1 cellular context compared by ENCODE assay signal in genomic region chr15:64610257-64610919, GRCh38.
TF ChIP-seq lines count a peak whose summit lies in the region.

No MANE protein-coding gene starts in this region.

TF ChIP-seq in K562, 482 proteins besides CTCF, POLR2A, EP300 and RAD21:
- TF ChIP-seq PBX2 (CRISPR knock-in tag; IDR thresholded peaks at IDR 0.05; ENCODE audit: low read depth) = no peak
- 0 out of 2 replicates have a peak, but pooled peaks have one; percentile 20 for TF ChIP-seq PBX2 (tag; conservative IDR thresholded peaks at IDR 0.05; ENCODE audit: low read depth)
- TF ChIP-seq PKNOX1 (IDR thresholded peaks at IDR 0.05) = peak; percentile 58
- no peak for TF ChIP-seq KDM1A (IDR thresholded peaks at IDR 0.05)
- TF ChIP-seq MEIS2 (IDR thresholded peaks at IDR 0.05; ENCODE audit: partially characterized antibody) = peak; percentile 50
- TF ChIP-seq CEBPB (tag; IDR thresholded peaks at IDR 0.05) = peak; percentile 52; the same call in 1 of the 2 replicates
- 0 out of 2 replicates have a peak, but pooled peaks have one; percentile 18 for TF ChIP-seq ATF3 (IDR thresholded peaks at IDR 0.05)
- no peak for TF ChIP-seq ATF3 (CRISPR knock-in tag; conservative IDR thresholded peaks at IDR 0.05)
